8 cellular contexts compared by ENCODE assay signal in genomic region chr11:62547691-62548281, GRCh38. TPM values are rescaled to one million over a fixed set of nuclear protein-coding genes. Genes with fewer than 3 reads are reported as not detected.
DNase-seq lines count a peak whose midpoint lies in the region; ATAC-seq and TF ChIP-seq lines count a peak whose summit lies in the region.

No MANE protein-coding gene starts in this region.

- H3K4me1 ChIP-seq in HCT116 (ENCODE audit: control insufficient read depth in 1 of 2, insufficient read depth in 2 of 2, low read length in 2 of 2) = peaks cover 51 to 72% of the 10 kb centered on the region in 2 experiments
- peaks cover 10% of the 10 kb centered on the region for H3K4me1 ChIP-seq in right cardiac atrium (ENCODE audit: control insufficient read depth, insufficient read depth, low read length)
- H3K4me1 ChIP-seq in OCI-LY7 (ENCODE audit: insufficient read depth, low read length, poor library complexity, severe bottlenecking) = peaks cover 13% of the 10 kb centered on the region

- H4K20me1 ChIP-seq in HCT116 (ENCODE audit: insufficient read depth) (no peaks in the 10 kb centered on the region), OCI-LY7 (ENCODE audit: insufficient read depth, low read length) (no peaks in the 10 kb centered on the region)

- H3K4me3 ChIP-seq in HCT116 (replicated peaks in 1 of 2; ENCODE audit: low read depth in 1 of 2, low read length in 2 of 2) = peak overlapping the region; percentile 91 to 98
- peak overlapping the region; percentile 96 for H3K4me3 ChIP-seq in right cardiac atrium (ENCODE audit: low read length)
- peak overlapping the region; percentile 97 for H3K4me3 ChIP-seq in skeletal muscle cell (ENCODE audit: low read depth, low read length)
- no peak overlapping the region for H3K4me3 ChIP-seq in OCI-LY7 (ENCODE audit: low read depth, low read length, poor library complexity, severe bottlenecking)

- 36% methylated on average over 8 of the region's 8 CpGs for WGBS in right cardiac atrium

- H3K27ac Mint-ChIP-seq in activated T-helper 2 cell treated with anti-CD3 and anti-CD28 coated beads, Interferon-gamma antibody, Interleukin-2, Interleukin-4, amounts not matched to agents 10 μg/mL and 5 μg/mL and 100 μg/mL, durations not matched to agents 14 hours and 24 hours and 36 hours = peak overlapping the region; percentile 47

- no peak overlapping the region for H2AFZ ChIP-seq in HCT116 (ENCODE audit: low read depth, low read length, poor library complexity, severe bottlenecking)
- no peak overlapping the region for H2AFZ ChIP-seq in OCI-LY7 (ENCODE audit: low read length)

- H3K27ac ChIP-seq in HCT116 (ENCODE audit: low read depth, low read length) (peak overlapping the region; percentile 75), right cardiac atrium (ENCODE audit: low read length) (peak overlapping the region; percentile 95), OCI-LY7 (ENCODE audit: low read depth, low read length, poor library complexity, severe bottlenecking) (no peak overlapping the region)

- CTCF ChIA-PET in HCT116 (lab: Charles Lee) = interaction anchor here (0.7 to 0.9 kb wide), 2 partner anchors 48 to 138 kb away, joined by 3 read pairs; no protein-coding TSS in a partner anchor
- CTCF ChIA-PET in OCI-LY7 (lab: Charles Lee; ENCODE audit: unreplicated experiment) = no interaction called here

- H3K9me3 ChIP-seq in HCT116 (ENCODE audit: control insufficient read depth in 1 of 2, insufficient read depth in 1 of 2, low read depth in 1 of 2, low read length in 2 of 2) (no peaks in the 10 kb centered on the region), right cardiac atrium (ENCODE audit: control insufficient read depth, low read length) (no peaks in the 10 kb centered on the region), OCI-LY7 (ENCODE audit: low read length) (no peaks in the 10 kb centered on the region)

- H3K4me2 ChIP-seq in HCT116 (ENCODE audit: low read length) (peak overlapping the region; percentile 100), OCI-LY7 (ENCODE audit: low read length) (no peak overlapping the region)

- BruUV-seq in HCT116 (replicated peaks; lab: Mats Ljungman, UMichigan) = no TSS peak
- BruUV-seq in OCI-LY7 (replicated peaks; lab: Mats Ljungman, UMichigan) = no TSS peak

- no peak for DNase-seq in HCT116 (ENCODE audit: low read depth, low spot score)
- no peak for DNase-seq in activated T-helper 2 cell treated with anti-CD3 and anti-CD28 coated beads, Interferon-gamma antibody, Interleukin-2, Interleukin-4, amounts not matched to agents 10 μg/mL and 5 μg/mL and 100 μg/mL, durations not matched to agents 14 hours and 24 hours and 36 hours (ENCODE audit: low spot score)
- DNase-seq in right cardiac atrium = peak; percentile 36 to 83 (median 79)
- DNase-seq in skeletal muscle cell (ENCODE audit: low read depth) = no peak
- no peak for DNase-seq in SK-N-DZ (ENCODE audit: low spot score)
- DNase-seq in OCI-LY7 (ENCODE audit: low spot score) = no peak
- DNase-seq in SIG-M5 (lab: John Stamatoyannopoulos, UW) = no peak
- DNase-seq in NOMO-1 (lab: John Stamatoyannopoulos, UW; ENCODE audit: unreplicated experiment in 2 of 2) = no peak

- ATAC-seq in HCT116 (no peak), right cardiac atrium (peak in 1 of 2 donors; percentile 0)

- H3K4me1 Mint-ChIP-seq in activated T-helper 2 cell treated with anti-CD3 and anti-CD28 coated beads, Interferon-gamma antibody, Interleukin-2, Interleukin-4, amounts not matched to agents 10 μg/mL and 5 μg/mL and 100 μg/mL, durations not matched to agents 14 hours and 24 hours and 36 hours (ENCODE audit: low read depth) = peaks cover 60% of the 10 kb centered on the region

- RAD21 ChIA-PET in HCT116 (lab: Charles Lee; ENCODE audit: low non-redundant PET in 1 of 2, low total read pairs in 2 of 2, uncharacterized antibody in 2 of 2, unreplicated experiment in 2 of 2) = interaction anchor here in 1 of 2 experiments (0.9 kb wide), 1 partner anchor 11 kb away, joined by 3 read pairs; no protein-coding TSS in a partner anchor

- H3K9me3 Mint-ChIP-seq in activated T-helper 2 cell treated with anti-CD3 and anti-CD28 coated beads, Interferon-gamma antibody, Interleukin-2, Interleukin-4, amounts not matched to agents 10 μg/mL and 5 μg/mL and 100 μg/mL, durations not matched to agents 14 hours and 24 hours and 36 hours = no peaks in the 10 kb centered on the region

- peaks cover 4% of the 10 kb centered on the region for H3K36me3 Mint-ChIP-seq in activated T-helper 2 cell treated with anti-CD3 and anti-CD28 coated beads, Interferon-gamma antibody, Interleukin-2, Interleukin-4, amounts not matched to agents 10 μg/mL and 5 μg/mL and 100 μg/mL, durations not matched to agents 14 hours and 24 hours and 36 hours (ENCODE audit: low read depth)

- TF ChIP-seq CTCF in HCT116 (IDR thresholded peaks at IDR 0.05 in 2 of 3, conservative IDR thresholded peaks at IDR 0.05 in 1 of 3; ENCODE audit: borderline replicate concordance in 1 of 3, insufficient read depth in 1 of 3, low read depth in 2 of 3, low read length in 2 of 3) = no peak
- no peak for TF ChIP-seq CTCF in OCI-LY7 (conservative IDR thresholded peaks at IDR 0.05; ENCODE audit: low read length)

- H3K4me3 Mint-ChIP-seq in activated T-helper 2 cell treated with anti-CD3 and anti-CD28 coated beads, Interferon-gamma antibody, Interleukin-2, Interleukin-4, amounts not matched to agents 10 μg/mL and 5 μg/mL and 100 μg/mL, durations not matched to agents 14 hours and 24 hours and 36 hours (ENCODE audit: low read depth) = peak overlapping the region; percentile 62

- no peaks in the 10 kb centered on the region for H3K9me2 ChIP-seq in HCT116 (ENCODE audit: insufficient read depth)
- no peaks in the 10 kb centered on the region for H3K9me2 ChIP-seq in OCI-LY7 (ENCODE audit: insufficient read depth, low read length)

- no peak for TF ChIP-seq RAD21 in HCT116 (IDR thresholded peaks at IDR 0.05; ENCODE audit: low read depth)

- H3K36me3 ChIP-seq in HCT116 (ENCODE audit: control insufficient read depth in 1 of 2, insufficient read depth in 2 of 2, low read length in 2 of 2) (no peaks in the 10 kb centered on the region), OCI-LY7 (ENCODE audit: insufficient read depth, low read length) (no peaks in the 10 kb centered on the region)

- TF ChIP-seq POLR2A in HCT116 (IDR thresholded peaks at IDR 0.05; ENCODE audit: borderline replicate concordance, extremely low read depth, insufficient read depth, insufficient read length) = no peak

- H3K9ac ChIP-seq in HCT116 (ENCODE audit: low read length) = peak overlapping the region; percentile 100

- POLR2A ChIA-PET in HCT116 (lab: Charles Lee) = interaction anchor here (1.6 to 2.8 kb wide), 2 partner anchors 9 to 293 kb away, joined by 4 to 16 read pairs; no protein-coding TSS in a partner anchor
- POLR2A ChIA-PET in OCI-LY7 (lab: Charles Lee) = no interaction called here

- H3K27me3 Mint-ChIP-seq in activated T-helper 2 cell treated with anti-CD3 and anti-CD28 coated beads, Interferon-gamma antibody, Interleukin-2, Interleukin-4, amounts not matched to agents 10 μg/mL and 5 μg/mL and 100 μg/mL, durations not matched to agents 14 hours and 24 hours and 36 hours (ENCODE audit: low read depth) = peaks cover 12% of the 10 kb centered on the region

- H3K79me2 ChIP-seq in HCT116 (ENCODE audit: insufficient read depth, low read length) (peaks cover 38% of the 10 kb centered on the region), OCI-LY7 (ENCODE audit: insufficient read depth, low read depth, low read length) (no peaks in the 10 kb centered on the region)

- H3K27me3 ChIP-seq in HCT116 (ENCODE audit: insufficient read depth, low read length) (no peaks in the 10 kb centered on the region), right cardiac atrium (ENCODE audit: control insufficient read depth, insufficient read depth) (no peaks in the 10 kb centered on the region)

- intact Hi-C loops in HCT116 (cut with micrococcal nuclease) (no loop called here), right cardiac atrium (cut with DNase I) (loop anchor here in 3 of 4 donors (10.0 kb wide), 2 partner anchors 143 to 153 kb away; no protein-coding TSS in a partner anchor), OCI-LY7 (cut with micrococcal nuclease; ENCODE audit: unreplicated experiment) (no loop called here)
- intact Hi-C loops in activated T-helper 2 cell treated with anti-CD3 and anti-CD28 coated beads, Interferon-gamma antibody, Interleukin-2, Interleukin-4, amounts not matched to agents 10 μg/mL and 5 μg/mL and 100 μg/mL, durations not matched to agents 14 hours and 24 hours and 36 hours (cut with micrococcal nuclease) = no loop called here

RNA-seq across cellular contexts. Expression of gene AHNAK, which starts 1.2 kb away (rescaled TPM):
- total RNA-seq in HCT116 (2021; ENCODE audit: unreplicated experiment) (239 TPM), right cardiac atrium (100 to 1,000 TPM; 289 to 371 (median 320) TPM), OCI-LY7 (2022) (0.21 and 0.30 TPM in 2 replicates)
- 99.3 and 137 TPM in 2 replicates for polyA plus RNA-seq in HCT116 (2012)
- 105 and 108 TPM in 2 replicates for total RNA-seq in activated T-helper 2 cell treated with anti-CD3 and anti-CD28 coated beads, Interferon-gamma antibody, Interleukin-2, Interleukin-4, amounts not matched to agents 10 μg/mL and 5 μg/mL and 100 μg/mL, durations not matched to agents 14 hours and 24 hours and 36 hours
- polyA plus RNA-seq in right cardiac atrium = 78.1 TPM
- polyA plus RNA-seq in SK-N-DZ (2014; cell fraction: cytosol; rRNA removed) = 4.3 and 11.3 TPM in 2 replicates
- polyA plus RNA-seq in SK-N-DZ (2014; cell fraction: nucleus; rRNA removed) = 7.7 and 25.1 TPM in 2 replicates
- total RNA-seq in OCI-LY7 (2014; rRNA removed; shearing (Covaris generic)) = 0.08 and 0.28 TPM in 2 replicates

RNA-seq across cellular contexts. Expression of gene EEF1G, which starts 25.9 kb away (rescaled TPM):
- total RNA-seq in HCT116 (2021; ENCODE audit: unreplicated experiment) (1,901 TPM), right cardiac atrium (1,000 to 10,000 TPM in 1 of 4 donors, 100 to 1,000 TPM in 3; 807 to 1,060 (median 897) TPM), OCI-LY7 (2022) (1,778 and 1,903 TPM in 2 replicates)
- polyA plus RNA-seq in HCT116 (2012) = 2,991 and 3,021 TPM in 2 replicates
- 1,369 and 1,395 TPM in 2 replicates for total RNA-seq in activated T-helper 2 cell treated with anti-CD3 and anti-CD28 coated beads, Interferon-gamma antibody, Interleukin-2, Interleukin-4, amounts not matched to agents 10 μg/mL and 5 μg/mL and 100 μg/mL, durations not matched to agents 14 hours and 24 hours and 36 hours
- 770 TPM for polyA plus RNA-seq in right cardiac atrium
- polyA plus RNA-seq in SK-N-DZ (2014; cell fraction: cytosol; rRNA removed) = 3,065 and 3,261 TPM in 2 replicates
- 1,095 and 1,442 TPM in 2 replicates for polyA plus RNA-seq in SK-N-DZ (2014; cell fraction: nucleus; rRNA removed)
- total RNA-seq in OCI-LY7 (2014; rRNA removed; shearing (Covaris generic)) = 2,328 and 2,651 TPM in 2 replicates

RNA-seq across cellular contexts. Expression of gene TUT1, which starts 43.5 kb away (rescaled TPM):
- total RNA-seq in HCT116 (2021; ENCODE audit: unreplicated experiment) = 49.0 TPM
- polyA plus RNA-seq in HCT116 (2012) = 23.7 and 25.5 TPM in 2 replicates
- 29.9 and 41.7 TPM in 2 replicates for total RNA-seq in activated T-helper 2 cell treated with anti-CD3 and anti-CD28 coated beads, Interferon-gamma antibody, Interleukin-2, Interleukin-4, amounts not matched to agents 10 μg/mL and 5 μg/mL and 100 μg/mL, durations not matched to agents 14 hours and 24 hours and 36 hours
- total RNA-seq in right cardiac atrium = 10 to 100 TPM in 3 of 4 donors, 1 to 10 TPM in 1; 8.0 to 15.3 (median 11.5) TPM
- polyA plus RNA-seq in right cardiac atrium = 10.7 TPM
- 29.3 and 33.3 TPM in 2 replicates for polyA plus RNA-seq in SK-N-DZ (2014; cell fraction: cytosol; rRNA removed)
- polyA plus RNA-seq in SK-N-DZ (2014; cell fraction: nucleus; rRNA removed) = 46.7 and 63.7 TPM in 2 replicates
- 15.6 and 22.5 TPM in 2 replicates for total RNA-seq in OCI-LY7 (2014; rRNA removed; shearing (Covaris generic))
- total RNA-seq in OCI-LY7 (2022) = 38.2 and 40.4 TPM in 2 replicates

RNA-seq across cellular contexts. Expression of gene MTA2, which starts 53.9 kb away (rescaled TPM):
- total RNA-seq in HCT116 (2021; ENCODE audit: unreplicated experiment) (98.9 TPM), right cardiac atrium (10 to 100 TPM; 34.8 to 47.6 (median 38.3) TPM), OCI-LY7 (2022) (162 and 174 TPM in 2 replicates)
- polyA plus RNA-seq in HCT116 (2012) = 61.2 and 68.3 TPM in 2 replicates
- total RNA-seq in activated T-helper 2 cell treated with anti-CD3 and anti-CD28 coated beads, Interferon-gamma antibody, Interleukin-2, Interleukin-4, amounts not matched to agents 10 μg/mL and 5 μg/mL and 100 μg/mL, durations not matched to agents 14 hours and 24 hours and 36 hours = 201 and 215 TPM in 2 replicates
- 24.1 TPM for polyA plus RNA-seq in right cardiac atrium
- 105 and 108 TPM in 2 replicates for polyA plus RNA-seq in SK-N-DZ (2014; cell fraction: cytosol; rRNA removed)
- polyA plus RNA-seq in SK-N-DZ (2014; cell fraction: nucleus; rRNA removed) = 223 and 244 TPM in 2 replicates
- 130 and 133 TPM in 2 replicates for total RNA-seq in OCI-LY7 (2014; rRNA removed; shearing (Covaris generic))

Comparison
In these comparisons a context has a peak if more than half of its experiments do, and no peak if none do; other contexts are left out.
1. DNase-seq: peak in right cardiac atrium (3 of 3); none in HCT116 (single experiment), activated T-helper 2 cell treated with anti-CD3 and anti-CD28 coated beads, Interferon-gamma antibody, Interleukin-2, Interleukin-4, amounts not matched to agents 10 μg/mL and 5 μg/mL and 100 μg/mL, durations not matched to agents 14 hours and 24 hours and 36 hours (single experiment), skeletal muscle cell (single experiment), SK-N-DZ (single experiment), OCI-LY7 (single experiment), SIG-M5 (single experiment) and NOMO-1 (0 of 2).
2. RNA of gene AHNAK, which starts 1.2 kb away (total RNA-seq): 289 to 371 TPM in right cardiac atrium, 239 TPM in HCT116 (single experiment) and 105 to 108 TPM in activated T-helper 2 cell treated with anti-CD3 and anti-CD28 coated beads, Interferon-gamma antibody, Interleukin-2, Interleukin-4, amounts not matched to agents 10 μg/mL and 5 μg/mL and 100 μg/mL, durations not matched to agents 14 hours and 24 hours and 36 hours; 0.08 to 0.30 TPM in OCI-LY7; every median in the first group is over 10 times any median in the second.
3. intact Hi-C loops: an anchor here in right cardiac atrium (10.0 kb wide); none called in HCT116, activated T-helper 2 cell treated with anti-CD3 and anti-CD28 coated beads, Interferon-gamma antibody, Interleukin-2, Interleukin-4, amounts not matched to agents 10 μg/mL and 5 μg/mL and 100 μg/mL, durations not matched to agents 14 hours and 24 hours and 36 hours and OCI-LY7.